In genomic region chr5:3842591-3842990, GRCh38 we compare ENCODE assay signal across 28 cellular contexts.
"Had no signal": no experiment of that assay in that cellular context is flagged by ENCODE, and none has a peak within 500 bp of the region (broad histone marks: within the 10 kb centered on the region; RNA-seq: fewer than 3 reads in every experiment).

No MANE protein-coding gene starts in this region.

- H3K4me3 Mint-ChIP-seq: naive B cell; naive thymus-derived CD8-positive, alpha-beta T cell; natural killer cell treated with Interleukin-12 subunit alpha and Interleukin-12 subunit beta and Interleukin-15 and Interleukin-18, amount 100 ng/mL, for 72 hours; stimulated activated effector memory CD8-positive, alpha-beta T cell treated with anti-CD3 and anti-CD28 coated beads, Interleukin-12 subunit alpha, Interleukin-12 subunit beta, amount 100 ng/mL, for 72 hours; stimulated activated naive B cell treated with anti-CD40 and anti-IgM and Interleukin-4, amounts not matched to agents 10 μg/mL and 1 μg/mL and 100 μg/mL, for 72 hours; stimulated activated naive CD8-positive, alpha-beta T cell treated with anti-CD3 and anti-CD28 coated beads, Interleukin-15, Interleukin-2, amounts not matched to agents 100 ng/mL and 50 ng/mL, for 24 hours; type B pancreatic cell had no signal

- H3K27ac ChIP-seq: neutrophil, ovary, parathyroid adenoma, psoas muscle, right lobe of liver, sigmoid colon, stomach, thoracic aorta, thyroid gland, tibial nerve, vagina had no signal

- H3K9me3 Mint-ChIP-seq: stimulated activated naive CD8-positive, alpha-beta T cell treated with anti-CD3 and anti-CD28 coated beads, Interleukin-15, Interleukin-2, amounts not matched to agents 100 ng/mL and 50 ng/mL, for 24 hours had no signal

- H3K9me3 ChIP-seq: neutrophil, ovary, psoas muscle, right lobe of liver, thoracic aorta, thyroid gland, tibial nerve, vagina had no signal

- H3K27me3 Mint-ChIP-seq: naive B cell; stimulated activated naive B cell treated with anti-CD40 and anti-IgM and Interleukin-4, amounts not matched to agents 10 μg/mL and 1 μg/mL and 100 μg/mL, for 72 hours; stimulated activated naive CD8-positive, alpha-beta T cell treated with anti-CD3 and anti-CD28 coated beads, Interleukin-15, Interleukin-2, amounts not matched to agents 100 ng/mL and 50 ng/mL, for 24 hours had no signal

- H3K4me1 Mint-ChIP-seq: naive B cell; naive thymus-derived CD8-positive, alpha-beta T cell; stimulated activated effector memory CD8-positive, alpha-beta T cell treated with anti-CD3 and anti-CD28 coated beads, Interleukin-12 subunit alpha, Interleukin-12 subunit beta, amount 100 ng/mL, for 72 hours; stimulated activated naive B cell treated with anti-CD40 and anti-IgM and Interleukin-4, amounts not matched to agents 10 μg/mL and 1 μg/mL and 100 μg/mL, for 72 hours had no signal

- H3K9ac ChIP-seq: parathyroid adenoma had no signal

- H3K36me3 Mint-ChIP-seq: naive B cell; naive thymus-derived CD8-positive, alpha-beta T cell; natural killer cell treated with Interleukin-12 subunit alpha and Interleukin-12 subunit beta and Interleukin-15 and Interleukin-18, amount 100 ng/mL, for 72 hours; stimulated activated effector memory CD8-positive, alpha-beta T cell treated with anti-CD3 and anti-CD28 coated beads, Interleukin-12 subunit alpha, Interleukin-12 subunit beta, amount 100 ng/mL, for 72 hours; stimulated activated naive B cell treated with anti-CD40 and anti-IgM and Interleukin-4, amounts not matched to agents 10 μg/mL and 1 μg/mL and 100 μg/mL, for 72 hours; type B pancreatic cell had no signal

- H3K27me3 ChIP-seq: neutrophil, ovary, right lobe of liver, sigmoid colon, stomach, thyroid gland, tibial nerve, vagina had no signal

- DNase-seq: naive B cell; naive thymus-derived CD8-positive, alpha-beta T cell; nucleus accumbens; ovary; posterior cingulate gyrus; psoas muscle; right cardiac atrium; right lobe of liver; sigmoid colon; small intestine; stimulated activated CD4-positive, alpha-beta T cell treated with anti-CD3 and anti-CD28 coated beads, Interleukin-15, amount 100 ng/mL, for 24 hours; stimulated activated CD4-positive, alpha-beta T cell treated with anti-CD3 and anti-CD28 coated beads, Interleukin-2, amount 100 ng/mL, for 24 hours; stimulated activated CD4-positive, alpha-beta T cell treated with anti-CD3 and anti-CD28 coated beads, Interleukin-2, amount 100 ng/mL, for 48 hours; stimulated activated CD4-positive, alpha-beta T cell treated with anti-CD3 and anti-CD28 coated beads, Interleukin-4, amount 100 ng/mL, for 24 hours; stimulated activated naive B cell treated with anti-CD40 and anti-IgM and Interleukin-4, amounts not matched to agents 10 μg/mL and 1 μg/mL and 100 μg/mL, for 72 hours; stimulated activated naive CD4-positive, alpha-beta T cell treated with Interleukin-2 at 50 U/mL for 16 hours; stomach; thyroid gland had no signal

- H3K4me1 ChIP-seq: parathyroid adenoma, psoas muscle, right lobe of liver, sigmoid colon, vagina had no signal

- H3K36me3 ChIP-seq: neutrophil, ovary, right lobe of liver, sigmoid colon, stomach, thoracic aorta, thyroid gland, tibial nerve, vagina had no signal

- ATAC-seq: naive thymus-derived CD8-positive, alpha-beta T cell; natural killer cell treated with Interleukin-12 subunit alpha and Interleukin-12 subunit beta and Interleukin-15 and Interleukin-18, amount 100 ng/mL, for 72 hours; psoas muscle; right cardiac atrium; right lobe of liver; stimulated activated effector memory CD8-positive, alpha-beta T cell treated with anti-CD3 and anti-CD28 coated beads, Interleukin-12 subunit alpha, Interleukin-12 subunit beta, amount 100 ng/mL, for 72 hours; stimulated activated naive B cell treated with anti-CD40 and anti-IgM and Interleukin-4, amounts not matched to agents 10 μg/mL and 1 μg/mL and 100 μg/mL, for 72 hours had no signal

- H3K27ac Mint-ChIP-seq: naive B cell; naive thymus-derived CD8-positive, alpha-beta T cell; natural killer cell treated with Interleukin-12 subunit alpha and Interleukin-12 subunit beta and Interleukin-15 and Interleukin-18, amount 100 ng/mL, for 72 hours; progenitor cell of endocrine pancreas; stimulated activated effector memory CD8-positive, alpha-beta T cell treated with anti-CD3 and anti-CD28 coated beads, Interleukin-12 subunit alpha, Interleukin-12 subunit beta, amount 100 ng/mL, for 72 hours; stimulated activated naive B cell treated with anti-CD40 and anti-IgM and Interleukin-4, amounts not matched to agents 10 μg/mL and 1 μg/mL and 100 μg/mL, for 72 hours; stimulated activated naive CD8-positive, alpha-beta T cell treated with anti-CD3 and anti-CD28 coated beads, Interleukin-15, Interleukin-2, amounts not matched to agents 100 ng/mL and 50 ng/mL, for 24 hours; type B pancreatic cell had no signal

- H2AFZ ChIP-seq: parathyroid adenoma had no signal

- H3K79me2 ChIP-seq: parathyroid adenoma had no signal

- H3K4me3 ChIP-seq: ovary, psoas muscle, right lobe of liver, sigmoid colon, stomach, thoracic aorta, thyroid gland, tibial nerve, vagina had no signal
